In the genomic region with DNA sequence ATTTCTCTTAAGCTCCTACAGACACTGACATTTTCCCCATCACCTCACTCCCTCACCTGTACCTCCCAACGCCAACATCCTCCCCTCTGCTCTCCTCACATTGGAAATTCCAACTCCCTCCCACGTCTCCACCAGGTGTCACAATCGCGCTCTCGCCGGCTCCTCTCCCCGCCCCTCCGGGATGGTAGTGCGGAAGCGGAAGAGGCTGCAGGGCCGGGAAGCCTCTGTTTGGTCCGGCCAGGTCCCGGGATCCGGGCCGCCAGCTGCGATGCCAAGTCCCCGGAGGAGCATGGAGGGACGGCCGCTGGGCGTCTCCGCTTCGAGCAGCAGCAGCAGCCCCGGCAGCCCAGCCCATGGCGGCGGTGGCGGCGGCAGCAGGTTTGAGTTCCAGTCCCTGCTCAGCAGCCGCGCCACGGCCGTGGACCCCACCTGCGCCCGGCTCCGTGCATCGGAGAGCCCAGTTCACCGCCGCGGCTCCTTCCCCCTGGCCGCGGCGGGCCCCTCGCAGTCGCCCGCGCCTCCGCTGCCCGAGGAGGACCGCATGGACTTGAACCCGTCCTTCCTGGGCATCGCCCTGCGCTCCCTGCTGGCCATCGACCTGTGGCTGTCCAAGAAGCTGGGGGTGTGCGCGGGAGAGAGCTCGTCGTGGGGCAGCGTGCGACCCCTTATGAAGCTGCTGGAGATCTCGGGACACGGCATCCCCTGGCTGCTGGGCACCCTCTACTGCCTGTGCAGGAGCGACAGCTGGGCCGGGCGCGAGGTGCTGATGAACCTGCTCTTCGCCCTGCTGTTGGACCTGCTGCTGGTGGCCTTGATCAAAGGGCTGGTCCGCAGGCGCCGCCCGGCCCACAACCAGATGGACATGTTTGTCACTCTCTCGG, we compare ENCODE assay signal across 8 cellular contexts. TPM values are rescaled to one million over a fixed set of nuclear protein-coding genes. Genes with fewer than 3 reads are reported as not detected.
A peak's percentile ranks its signal among the peaks of the same experiment; 100 is the strongest.
DNase-seq lines count a peak whose midpoint lies in the region; ATAC-seq and TF ChIP-seq lines count a peak whose summit lies in the region.

A gene (plus strand): TSS at position 187 of the 881 bp plus-strand sequence. CDS start 82 bp downstream, at position 269.

- H3K36me3 ChIP-seq in CD8-positive, alpha-beta T cell (ENCODE audit: insufficient read depth, low read length), result no peaks in the 10 kb centered on the region

- peak within 1 kb of the TSS; percentile 70 for H3K27ac ChIP-seq in CD8-positive, alpha-beta T cell (ENCODE audit: low read depth, low read length)

- no peaks in the 10 kb centered on the region for H3K9me3 ChIP-seq in CD8-positive, alpha-beta T cell (ENCODE audit: low read length)

- H3K4me3 Mint-ChIP-seq in CD8-positive, alpha-beta T cell, result peak within 1 kb of the TSS; percentile 98
- peak within 1 kb of the TSS; percentile 99 for H3K4me3 Mint-ChIP-seq in activated CD8-positive, alpha-beta T cell treated with anti-CD3 and anti-CD28 coated beads for 36 hours

- H3K27me3 ChIP-seq in CD8-positive, alpha-beta T cell (ENCODE audit: insufficient read depth, low read length), result no peaks in the 10 kb centered on the region

- no peaks in the 10 kb centered on the region for H3K9me3 Mint-ChIP-seq in CD8-positive, alpha-beta T cell
- H3K9me3 Mint-ChIP-seq in activated CD8-positive, alpha-beta T cell treated with anti-CD3 and anti-CD28 coated beads for 36 hours, result peaks cover 2% of the 10 kb centered on the region

- peaks cover 5% of the 10 kb centered on the region for H3K36me3 Mint-ChIP-seq in CD8-positive, alpha-beta T cell
- H3K36me3 Mint-ChIP-seq in activated CD8-positive, alpha-beta T cell treated with anti-CD3 and anti-CD28 coated beads for 36 hours (ENCODE audit: low read depth), result no peaks in the 10 kb centered on the region

- peaks cover 54% of the 10 kb centered on the region for H3K4me1 ChIP-seq in CD8-positive, alpha-beta T cell (ENCODE audit: insufficient read depth, low read length)

- ATAC-seq in CD8-positive, alpha-beta T cell, result peak; percentile 78
- ATAC-seq in GM19395 (IDR thresholded peaks at IDR 0.05; ENCODE audit: unreplicated experiment) (peak; percentile 85), HG03520 (IDR thresholded peaks at IDR 0.05; ENCODE audit: unreplicated experiment) (peak; percentile 74)
- peak; percentile 81 for ATAC-seq in activated CD8-positive, alpha-beta T cell treated with anti-CD3 and anti-CD28 coated beads for 36 hours

- intact Hi-C loops in CD8-positive, alpha-beta T cell (cut with DNase I, micrococcal nuclease), result loop anchor here (1.0 to 10.0 kb wide), 7 partner anchors 17 to 1818 kb away; a partner anchor contains a TSS
- intact Hi-C loops in activated CD8-positive, alpha-beta T cell treated with anti-CD3 and anti-CD28 coated beads for 36 hours (cut with micrococcal nuclease), result no loop called here

- H3K27ac Mint-ChIP-seq in CD8-positive, alpha-beta T cell, result peak within 1 kb of the TSS; percentile 98
- peak within 1 kb of the TSS; percentile 94 for H3K27ac Mint-ChIP-seq in activated CD8-positive, alpha-beta T cell treated with anti-CD3 and anti-CD28 coated beads for 36 hours

- H3K27me3 Mint-ChIP-seq in CD8-positive, alpha-beta T cell (ENCODE audit: low read depth), result no peaks in the 10 kb centered on the region
- H3K27me3 Mint-ChIP-seq in activated CD8-positive, alpha-beta T cell treated with anti-CD3 and anti-CD28 coated beads for 36 hours, result peaks cover 2% of the 10 kb centered on the region

- peaks cover 66% of the 10 kb centered on the region for H3K4me1 Mint-ChIP-seq in CD8-positive, alpha-beta T cell (ENCODE audit: low read depth)
- H3K4me1 Mint-ChIP-seq in activated CD8-positive, alpha-beta T cell treated with anti-CD3 and anti-CD28 coated beads for 36 hours (ENCODE audit: low read depth), result peaks cover 53% of the 10 kb centered on the region

- H3K4me3 ChIP-seq in CD8-positive, alpha-beta T cell (ENCODE audit: low read depth, low read length), result peak within 1 kb of the TSS; percentile 88

- POLR2A ChIA-PET in CD8-positive, alpha-beta T cell (lab: Charles Lee), result interaction anchor here (1.0 to 2.6 kb wide), 6 partner anchors 16 to 1818 kb away, joined by 3 to 19 read pairs (median 4); a partner anchor contains a TSS
- POLR2A ChIA-PET in activated CD8-positive, alpha-beta T cell treated with anti-CD3 and anti-CD28 coated beads for 36 hours (lab: Charles Lee), result interaction anchor here (0.6 to 1.8 kb wide), 3 partner anchors 17 to 78 kb away, joined by 3 to 7 read pairs (median 3); a partner anchor contains a TSS

- peak; percentile 49 to 83 (median 70) for DNase-seq in CD8-positive, alpha-beta T cell
- DNase-seq in NCI-H748 (lab: John Stamatoyannopoulos, UW; ENCODE audit: unreplicated experiment), result peak; percentile 94
- DNase-seq in activated CD8-positive, alpha-beta T cell treated with anti-CD3 and anti-CD28 coated beads for 36 hours, result peak; percentile 77
- DNase-seq in effector CD4-positive, alpha-beta T cell, result peak; percentile 74
- DNase-seq in lung microvascular endothelial cell (ENCODE audit: low read depth in 2 of 2), result peak; percentile 82 to 93
- DNase-seq in stimulated activated CD4-positive, alpha-beta T cell treated with anti-CD3 and anti-CD28 coated beads, TNF-alpha, amount 100 ng/mL, for 48 hours (ENCODE audit: low read depth in 3 of 3), result peak; percentile 57 to 58 (median 58)

- CTCF ChIA-PET in CD8-positive, alpha-beta T cell (lab: Charles Lee), result interaction anchor here (0.7 to 1.9 kb wide), 11 partner anchors 9 to 323 kb away, joined by 3 to 10 read pairs (median 4); no protein-coding TSS in a partner anchor
- CTCF ChIA-PET in activated CD8-positive, alpha-beta T cell treated with anti-CD3 and anti-CD28 coated beads for 36 hours (lab: Charles Lee), result interaction anchor here (1.2 to 1.9 kb wide), 3 partner anchors 9 to 26 kb away, joined by 3 to 7 read pairs (median 6); no protein-coding TSS in a partner anchor

- peak; percentile 59 for TF ChIP-seq CTCF in CD8-positive, alpha-beta T cell (IDR thresholded peaks at IDR 0.05)
- no peak for TF ChIP-seq CTCF in activated CD8-positive, alpha-beta T cell treated with anti-CD3 and anti-CD28 coated beads for 36 hours (IDR thresholded peaks at IDR 0.05)

RNA-seq across cellular contexts. Expression of the gene that starts here (rescaled TPM):
- 1 to 10 TPM; 4.4 TPM for total RNA-seq in CD8-positive, alpha-beta T cell
- 1 to 10 TPM; 2.8 to 3.2 TPM for total RNA-seq in activated CD8-positive, alpha-beta T cell treated with anti-CD3 and anti-CD28 coated beads for 36 hours
- total RNA-seq in lung microvascular endothelial cell, result 4.4 and 7.3 TPM in 2 replicates

Comparison
In these comparisons a context has a peak if more than half of its experiments do, and no peak if none do; other contexts are left out.
1. Peak in every context shown above with its lines: DNase-seq, ATAC-seq, H3K4me3 ChIP-seq and H3K27ac ChIP-seq.